ENCODE assay signal across 8 cellular contexts in the genomic region with DNA sequence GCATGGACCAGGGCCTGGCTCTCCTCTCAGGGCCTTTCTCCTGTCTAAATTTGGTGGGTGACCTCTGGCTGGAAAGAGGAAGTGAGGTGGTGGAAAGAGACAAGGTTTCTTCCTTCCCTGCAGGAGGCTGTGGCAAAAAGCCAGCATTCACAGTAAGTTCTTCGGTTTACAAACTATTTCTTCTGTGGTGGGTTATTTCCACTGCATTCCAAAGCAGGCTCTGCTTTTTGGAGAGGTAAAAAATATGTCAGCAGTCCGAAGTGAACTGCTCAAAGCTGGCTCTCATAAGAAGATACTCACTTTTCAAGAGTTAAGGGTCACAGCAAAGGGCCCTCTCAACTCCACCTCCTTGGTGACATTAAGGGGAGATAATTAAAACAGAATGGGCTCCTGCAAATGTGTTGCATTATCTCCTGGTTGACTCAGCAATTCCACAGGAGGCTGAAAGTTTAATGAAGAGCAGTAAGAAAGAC. TPM values are rescaled to one million over a fixed set of nuclear protein-coding genes. Genes with fewer than 3 reads are reported as not detected.
DNase-seq lines count a peak whose midpoint lies in the region; ATAC-seq, FAIRE-seq and TF ChIP-seq lines count a peak whose summit lies in the region.

No MANE protein-coding gene starts in this region.

- TF ChIP-seq EP300 in H1 (IDR thresholded peaks at IDR 0.05; ENCODE audit: borderline replicate concordance in 1 of 2, low read depth in 2 of 2, low read length in 2 of 2) = no peak

- WGBS in H1 (ENCODE audit: extremely low coverage in 1 of 2, insufficient coverage in 1 of 2, insufficient read length in 1 of 2, insufficient replicate concordance in 2 of 2, low coverage in 1 of 2, low lambda C conversion rate in 2 of 2, missing lambda C conversion rate in 1 of 2), 2 experiments = 65% methylated on average over 2 of the region's 2 CpGs; no CpG with 5 or more reads in 1 of the 2 experiments

- no peak overlapping the region for H2BK15ac ChIP-seq in H1 (ENCODE audit: low read length)

- ATAC-seq in activated naive CD4-positive, alpha-beta T cell treated with anti-CD3 and anti-CD28 coated beads, Interleukin-2, amount 50 U/mL, for 72 hours = no peak
- no peak for ATAC-seq in HG03439 (IDR thresholded peaks at IDR 0.05; ENCODE audit: unreplicated experiment)
- no peak for ATAC-seq in HG02870 (IDR thresholded peaks at IDR 0.05; ENCODE audit: unreplicated experiment)

- H4K20me1 ChIP-seq in H1 (replicated peaks in 1 of 2; ENCODE audit: control insufficient read depth in 1 of 2, insufficient read depth in 2 of 2, low read length in 2 of 2) = no peaks in the 10 kb centered on the region
- H4K20me1 ChIP-seq in osteoblast (ENCODE audit: insufficient read depth, low read length) = no peaks in the 10 kb centered on the region

- H3K79me1 ChIP-seq in H1 (ENCODE audit: low read depth, low read length) = no peaks in the 10 kb centered on the region

- H3K36me3 Mint-ChIP-seq in activated naive CD4-positive, alpha-beta T cell treated with anti-CD3 and anti-CD28 coated beads, Interleukin-2, amount 50 U/mL, for 72 hours = no peaks in the 10 kb centered on the region

- H3K9me3 Mint-ChIP-seq in activated naive CD4-positive, alpha-beta T cell treated with anti-CD3 and anti-CD28 coated beads, Interleukin-2, amount 50 U/mL, for 72 hours = no peaks in the 10 kb centered on the region

- POLR2A ChIA-PET in H1 (lab: Charles Lee; ENCODE audit: partially characterized antibody) = no interaction called here

- H2AK5ac ChIP-seq in H1 (ENCODE audit: low read depth, low read length) = no peak overlapping the region

- H3K36me3 ChIP-seq in H1 (ENCODE audit: control insufficient read depth in 2 of 4, insufficient read depth in 4 of 4, low read length in 3 of 4) = no peaks in the 10 kb centered on the region
- no peaks in the 10 kb centered on the region for H3K36me3 ChIP-seq in osteoblast (ENCODE audit: insufficient read depth, low read length)

- H3K79me2 ChIP-seq in H1 (ENCODE audit: control insufficient read depth in 1 of 2, insufficient read depth in 2 of 2, low read length in 2 of 2) (no peaks in the 10 kb centered on the region), osteoblast (ENCODE audit: insufficient read depth, low read length) (no peaks in the 10 kb centered on the region)

- H3K27me3 ChIP-seq in H1 (replicated peaks in 1 of 4; ENCODE audit: control insufficient read depth in 3 of 4, extremely low read depth in 1 of 4, insufficient read depth in 3 of 4, low read length in 3 of 4) (no peaks in the 10 kb centered on the region), osteoblast (ENCODE audit: insufficient read depth, low read length) (no peaks in the 10 kb centered on the region)

- FAIRE-seq in H1 (lab: Jason Lieb, UNC) = no peak

- H4K8ac ChIP-seq in H1 (ENCODE audit: extremely low read depth, insufficient read depth, low read length) = no peak overlapping the region

- no peak for TF ChIP-seq POLR2A in H1 (IDR thresholded peaks at IDR 0.05; ENCODE audit: control extremely low read depth in 1 of 2, low read depth in 2 of 2, low read length in 2 of 2)

- no peak overlapping the region for H3K14ac ChIP-seq in H1 (ENCODE audit: insufficient read length)

- H3K9me3 ChIP-seq in H1 (ENCODE audit: insufficient read depth in 2 of 2, low read depth in 1 of 2, low read length in 1 of 2) (no peaks in the 10 kb centered on the region), osteoblast (ENCODE audit: low read depth, low read length) (no peaks in the 10 kb centered on the region)

- H3K4me2 ChIP-seq in H1 (ENCODE audit: insufficient read depth in 1 of 2, low read depth in 2 of 2, low read length in 2 of 2) (no peak overlapping the region), osteoblast (ENCODE audit: insufficient read depth, low read length) (peak overlapping the region; percentile 26)

- no peak overlapping the region for H3K23ac ChIP-seq in H1 (ENCODE audit: insufficient read length)

- peak; percentile 63 for DNase-seq in GM04504 (ENCODE audit: low read depth)
- peak; percentile 65 for DNase-seq in MV-4-11 (lab: John Stamatoyannopoulos, UW)
- DNase-seq in H1 (ENCODE audit: low read depth in 1 of 2, low spot score in 2 of 2) = no peak
- no peak for DNase-seq in osteoblast (ENCODE audit: insufficient read length, low spot score, missing footprints)
- DNase-seq in Ammon's horn (ENCODE audit: low spot score) = no peak
- DNase-seq in activated naive CD4-positive, alpha-beta T cell treated with anti-CD3 and anti-CD28 coated beads, Interleukin-2, amount 50 U/mL, for 72 hours (ENCODE audit: low spot score in 2 of 2) = no peak

- TF ChIP-seq CTCF in H1 (IDR thresholded peaks at IDR 0.05; ENCODE audit: control extremely low read depth in 1 of 3, insufficient read depth in 1 of 3, low read depth in 1 of 3, low read length in 3 of 3) (no peak), osteoblast (IDR thresholded peaks at IDR 0.05; ENCODE audit: extremely low read depth, low read depth, low read length) (no peak)

- no peak overlapping the region for H2BK20ac ChIP-seq in H1 (ENCODE audit: low read length)

- H2BK5ac ChIP-seq in H1 (ENCODE audit: low read depth, low read length) = no peak overlapping the region

- no peak overlapping the region for H3K56ac ChIP-seq in H1 (replicated peaks; ENCODE audit: insufficient read length, low read depth, low read length)

- no peak overlapping the region for H3K4me3 ChIP-seq in H1 (ENCODE audit: extremely low read depth in 1 of 4, insufficient read depth in 2 of 4, low read depth in 3 of 4, low read length in 4 of 4)
- H3K4me3 ChIP-seq in osteoblast (ENCODE audit: insufficient read depth, low read length) = no peak overlapping the region

- H4K91ac ChIP-seq in H1 (replicated peaks; ENCODE audit: insufficient read length, low read length) = no peak overlapping the region

- H2BK12ac ChIP-seq in H1 (ENCODE audit: low read depth, low read length) = no peak overlapping the region

- H3K27ac ChIP-seq in H1 (ENCODE audit: low read depth, low read length) (no peak overlapping the region), osteoblast (ENCODE audit: low read depth, low read length) (no peak overlapping the region)

- H3K4ac ChIP-seq in H1 (replicated peaks; ENCODE audit: insufficient read length, low read depth, low read length) = no peak overlapping the region

- H3K4me1 ChIP-seq in H1 (replicated peaks in 1 of 4; ENCODE audit: control insufficient read depth in 3 of 4, insufficient read depth in 4 of 4, low read length in 3 of 4) = no peaks in the 10 kb centered on the region; a peak in 1 of 7 replicates
- peaks cover 32% of the 10 kb centered on the region for H3K4me1 ChIP-seq in osteoblast (ENCODE audit: insufficient read depth, low read length)

- no peak overlapping the region for H3K27ac Mint-ChIP-seq in activated naive CD4-positive, alpha-beta T cell treated with anti-CD3 and anti-CD28 coated beads, Interleukin-2, amount 50 U/mL, for 72 hours

- peak overlapping the region; percentile 36 for H4K5ac ChIP-seq in H1 (ENCODE audit: insufficient read length, low read depth, low read length)

- H3K18ac ChIP-seq in H1 (ENCODE audit: extremely low read depth, low read length) = no peak overlapping the region

- CTCF ChIA-PET in H1 (lab: Charles Lee; ENCODE audit: partially characterized antibody) = no interaction called here

- peak overlapping the region in 1 of 4 experiments; percentile 18; a peak in 1 of 7 replicates for H3K9ac ChIP-seq in H1 (replicated peaks in 1 of 4; ENCODE audit: extremely low read depth in 1 of 4, low read depth in 3 of 4, low read length in 3 of 4)

- no peak for TF ChIP-seq RAD21 in H1 (IDR thresholded peaks at IDR 0.05 in 1 of 2, conservative IDR thresholded peaks at IDR 0.05 in 1 of 2; ENCODE audit: low read depth in 2 of 2, low read length in 2 of 2)

- no peak overlapping the region for H2BK120ac ChIP-seq in H1 (replicated peaks; ENCODE audit: low read depth, low read length)

- H2AFZ ChIP-seq in H1 (ENCODE audit: low read length) (peak overlapping the region; percentile 72; the same call in 1 of the 2 replicates), osteoblast (ENCODE audit: low read length) (no peak overlapping the region)

- no peaks in the 10 kb centered on the region for H3K23me2 ChIP-seq in H1 (ENCODE audit: low read depth, low read length)

TF ChIP-seq in H1, 55 proteins besides CTCF, POLR2A, EP300 and RAD21:
- TF ChIP-seq JUND (IDR thresholded peaks at IDR 0.05; ENCODE audit: low read length) = no peak
- TF ChIP-seq SP1 (IDR thresholded peaks at IDR 0.05; ENCODE audit: low read depth, low read length) = no peak
- no peak for TF ChIP-seq SAP30 (IDR thresholded peaks at IDR 0.05; ENCODE audit: insufficient read depth, insufficient replicate concordance, low read length)
- TF ChIP-seq BACH1 (IDR thresholded peaks at IDR 0.05; ENCODE audit: low read length) = peak; percentile 37; the same call in 1 of the 2 replicates
- no peak for TF ChIP-seq POLR2AphosphoS5 (IDR thresholded peaks at IDR 0.05; ENCODE audit: low read depth, low read length)

RNA-seq across cellular contexts. Expression of a gene that starts 48.9 kb away (rescaled TPM):
- total RNA-seq in H1 (2021; fragmentation: NEBNext Ultra II Directional; extraction: Animal tissue kit (Norgen Biotek cat#: 25700)) = 13.3 and 16.3 TPM in 2 replicates
- polyA plus RNA-seq in H1 (2011; rRNA removed) = 5.0 and 7.5 TPM in 2 replicates
- 7.9 TPM for polyA plus RNA-seq in H1 (2011; cell fraction: cytosol; rRNA removed)
- polyA plus RNA-seq in H1 (2011; cell fraction: nucleus; rRNA removed) = 9.0 TPM
- 6.9 to 10.5 TPM (median 7.9 TPM) in 4 replicates for polyA plus RNA-seq in H1 (2012, experiment 1 of 2)
- 1.4 TPM for polyA plus RNA-seq in H1 (2012, experiment 2 of 2)
- polyA plus RNA-seq in H1 (2013, experiment 1 of 2) = 12.9 TPM
- polyA plus RNA-seq in H1 (2013, experiment 2 of 2) = 12.1 TPM
- 11.9 and 21.7 TPM in 2 replicates for polyA minus RNA-seq in H1 (2011; rRNA and poly(A)+ RNA removed)
- polyA minus RNA-seq in H1 (2011; cell fraction: cytosol; rRNA and poly(A)+ RNA removed) = 9.8 TPM
- 37.4 TPM for polyA minus RNA-seq in H1 (2011; cell fraction: nucleus; rRNA and poly(A)+ RNA removed)
- 10.9 and 24.8 TPM in 2 replicates for total RNA-seq in osteoblast
- total RNA-seq in activated naive CD4-positive, alpha-beta T cell treated with anti-CD3 and anti-CD28 coated beads, Interleukin-2, amount 50 U/mL, for 72 hours = 10 to 100 TPM; 18.3 to 35.8 TPM

RNA-seq across cellular contexts. Expression of a gene that starts 50.2 kb away (rescaled TPM):
- total RNA-seq in H1 (2021; fragmentation: NEBNext Ultra II Directional; extraction: Animal tissue kit (Norgen Biotek cat#: 25700)) = 3.3 and 3.6 TPM in 2 replicates
- 0.31 and 0.45 TPM in 2 replicates for polyA plus RNA-seq in H1 (2011; rRNA removed)
- 0.66 TPM for polyA plus RNA-seq in H1 (2011; cell fraction: cytosol; rRNA removed)
- polyA plus RNA-seq in H1 (2011; cell fraction: nucleus; rRNA removed) = 0.41 TPM
- 0.88 to 1.8 TPM (median 1.0 TPM) in 4 replicates for polyA plus RNA-seq in H1 (2012, experiment 1 of 2)
- polyA plus RNA-seq in H1 (2012, experiment 2 of 2) = 0.14 TPM
- 1.9 TPM for polyA plus RNA-seq in H1 (2013, experiment 1 of 2)
- 2.1 TPM for polyA plus RNA-seq in H1 (2013, experiment 2 of 2)
- polyA minus RNA-seq in H1 (2011; rRNA and poly(A)+ RNA removed) = 0.49 and 1.3 TPM in 2 replicates
- 0.73 TPM for polyA minus RNA-seq in H1 (2011; cell fraction: cytosol; rRNA and poly(A)+ RNA removed)
- polyA minus RNA-seq in H1 (2011; cell fraction: nucleus; rRNA and poly(A)+ RNA removed) = 3.4 TPM
- total RNA-seq in osteoblast = 9.4 and 11.5 TPM in 2 replicates
- total RNA-seq in activated naive CD4-positive, alpha-beta T cell treated with anti-CD3 and anti-CD28 coated beads, Interleukin-2, amount 50 U/mL, for 72 hours = 1 to 10 TPM; 3.0 to 6.5 TPM

Comparison
In these comparisons a context has a peak if more than half of its experiments do, and no peak if none do; other contexts are left out.
1. DNase-seq: peak in GM04504 (single experiment) and MV-4-11 (single experiment); none in H1 (0 of 2), osteoblast (single experiment), Ammon's horn (single experiment) and activated naive CD4-positive, alpha-beta T cell treated with anti-CD3 and anti-CD28 coated beads, Interleukin-2, amount 50 U/mL, for 72 hours (0 of 2).